Comparison of ENCODE assay signal across 10 cellular contexts in the genomic region with DNA sequence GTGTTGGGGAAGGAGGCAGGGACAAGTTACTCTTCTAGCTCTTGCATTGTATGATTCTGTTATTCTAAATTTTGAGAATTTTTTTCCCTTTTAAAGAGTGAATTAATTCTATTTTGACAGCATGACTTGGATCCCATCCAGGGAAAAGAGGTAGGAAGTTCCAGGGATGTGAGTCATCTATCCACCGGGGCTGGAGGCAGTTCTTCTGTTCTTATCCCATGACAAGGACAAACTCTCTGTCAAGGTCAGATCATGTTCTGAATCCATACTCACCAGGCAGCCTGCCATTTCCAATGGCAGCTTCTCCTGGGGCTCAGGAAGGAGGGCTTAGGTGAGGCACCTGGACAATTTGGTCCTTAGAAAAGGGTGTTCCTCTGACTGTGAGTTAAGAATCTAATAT.
DNase-seq lines count a peak whose midpoint lies in the region; ATAC-seq, FAIRE-seq and TF ChIP-seq lines count a peak whose summit lies in the region.
"Had no signal": no experiment of that assay in that cellular context is flagged by ENCODE, and none has a peak within 500 bp of the region (broad histone marks: within the 10 kb centered on the region; RNA-seq: fewer than 3 reads in every experiment).

No MANE protein-coding gene starts in this region.

- no peak overlapping the region for H2AK5ac ChIP-seq in mesendoderm (ENCODE audit: low read length)

- no CpG with 5 or more reads among the region's 1 CpG for WGBS in mesendoderm (ENCODE audit: extremely low coverage, insufficient coverage, low lambda C conversion rate)

- no peak overlapping the region for H3K23ac ChIP-seq in mesendoderm (ENCODE audit: low read length)

- no peaks in the 10 kb centered on the region for H3K79me2 ChIP-seq in mesendoderm (ENCODE audit: control insufficient read depth, insufficient read depth, low read length)

- no peak overlapping the region for H3K27ac ChIP-seq in mesendoderm (ENCODE audit: low read depth, low read length)
- peak overlapping the region in 1 of 2 donors; percentile 23 for H3K27ac ChIP-seq in kidney (ENCODE audit: low read depth in 2 of 2, low read length in 2 of 2)
- H3K27ac ChIP-seq: brain microvascular endothelial cell, C4-2B had no signal

- H3K36me3 ChIP-seq in mesendoderm (ENCODE audit: control insufficient read depth, insufficient read depth, low read length) (no peaks in the 10 kb centered on the region), kidney (ENCODE audit: control insufficient read depth in 1 of 2, insufficient read depth in 2 of 2, low read length in 2 of 2) (no peaks in the 10 kb centered on the region)
- H3K36me3 ChIP-seq: brain microvascular endothelial cell had no signal

- CTCF ChIA-PET in HEK293T (lab: Yijun Ruan, JAX): interaction anchor here (0.6 kb wide), 1 partner anchor 138 kb away, joined by 3 read pairs; no protein-coding TSS in a partner anchor

- ATAC-seq in HG03457 (IDR thresholded peaks at IDR 0.05; ENCODE audit: unreplicated experiment): no peak

- H3K4me2 ChIP-seq in mesendoderm (ENCODE audit: low read length): no peak overlapping the region

- H3K79me1 ChIP-seq in mesendoderm (ENCODE audit: low read length): no peaks in the 10 kb centered on the region

- H3K56ac ChIP-seq in mesendoderm (ENCODE audit: low read length): no peak overlapping the region

- no peak overlapping the region for H2BK120ac ChIP-seq in mesendoderm (ENCODE audit: low read depth, low read length)

- no peaks in the 10 kb centered on the region for H3K27me3 ChIP-seq in mesendoderm (ENCODE audit: insufficient read depth, low read length, poor library complexity)
- H3K27me3 ChIP-seq: brain microvascular endothelial cell had no signal

- POLR2A ChIA-PET in HEK293T (lab: Yijun Ruan, JAX): no interaction called here

- no peak overlapping the region for H3K4ac ChIP-seq in mesendoderm (ENCODE audit: low read depth, low read length)

- FAIRE-seq in kidney (lab: Jason Lieb, UNC): no peak

- intact Hi-C loops in kidney (cut with DNase I): no loop called here

- H3K4me3 ChIP-seq in AG10803 (ENCODE audit: low read length) (no peak overlapping the region), mesendoderm (ENCODE audit: low read length) (no peak overlapping the region), kidney (ENCODE audit: low read length in 2 of 2) (no peak overlapping the region)

- H2BK15ac ChIP-seq in mesendoderm (replicated peaks; ENCODE audit: low read depth): no peak overlapping the region

- TF ChIP-seq CTCF in AG10803 (conservative IDR thresholded peaks at IDR 0.05; ENCODE audit: low read length) (no peak), kidney (IDR thresholded peaks at IDR 0.05; ENCODE audit: borderline replicate concordance, extremely low read depth, insufficient read depth) (no peak)

- no peak overlapping the region for H2BK5ac ChIP-seq in mesendoderm (ENCODE audit: low read length)

- H3K18ac ChIP-seq in mesendoderm (ENCODE audit: low read length): no peak overlapping the region

- no peaks in the 10 kb centered on the region for H3K4me1 ChIP-seq in mesendoderm (ENCODE audit: control insufficient read depth, low read depth, low read length)
- H3K4me1 ChIP-seq in kidney (ENCODE audit: control insufficient read depth in 1 of 2, insufficient read depth in 1 of 2, low read depth in 1 of 2, low read length in 2 of 2): peaks cover 0 to 7% of the 10 kb centered on the region in 2 donors

- no peak overlapping the region for H4K5ac ChIP-seq in mesendoderm (ENCODE audit: low read length)

- DNase-seq in AG10803 (ENCODE audit: low read depth): peak; percentile 49
- peak; percentile 91 for DNase-seq in M059J (ENCODE audit: low read depth)
- DNase-seq in dermis blood vessel endothelial cell: peak; percentile 76
- DNase-seq in mesendoderm: peak; percentile 43
- DNase-seq in HEK293T (ENCODE audit: extremely low spot score): no peak
- DNase-seq in kidney: no peak
- no peak for DNase-seq in GM19240 (ENCODE audit: insufficient read length, low spot score)
- DNase-seq: brain microvascular endothelial cell had no signal

- H3K9ac ChIP-seq in mesendoderm (ENCODE audit: low read length) (no peak overlapping the region), kidney (ENCODE audit: low read length in 2 of 2) (no peak overlapping the region)

- no peak overlapping the region for H4K8ac ChIP-seq in mesendoderm (ENCODE audit: low read depth, low read length)

- no peaks in the 10 kb centered on the region for H3K9me3 ChIP-seq in kidney (ENCODE audit: control insufficient read depth in 1 of 2, low read length in 2 of 2)

TF ChIP-seq in HEK293T, 16 proteins besides CTCF, POLR2A, EP300 and RAD21:
- TF ChIP-seq L3MBTL2 (conservative IDR thresholded peaks at IDR 0.05): no peak
- no peak for TF ChIP-seq CTBP1 (IDR thresholded peaks at IDR 0.05; ENCODE audit: borderline replicate concordance)
- no peak for TF ChIP-seq FOXK2 (IDR thresholded peaks at IDR 0.05)
- TF ChIP-seq ELF4 (IDR thresholded peaks at IDR 0.05): no peak
- TF ChIP-seq FOXA1 (IDR thresholded peaks at IDR 0.05): no peak
- no peak for TF ChIP-seq NFRKB (IDR thresholded peaks at IDR 0.05)
- no peak for TF ChIP-seq LEF1 (IDR thresholded peaks at IDR 0.05; ENCODE audit: borderline replicate concordance)
- TF ChIP-seq, protein P1, sequence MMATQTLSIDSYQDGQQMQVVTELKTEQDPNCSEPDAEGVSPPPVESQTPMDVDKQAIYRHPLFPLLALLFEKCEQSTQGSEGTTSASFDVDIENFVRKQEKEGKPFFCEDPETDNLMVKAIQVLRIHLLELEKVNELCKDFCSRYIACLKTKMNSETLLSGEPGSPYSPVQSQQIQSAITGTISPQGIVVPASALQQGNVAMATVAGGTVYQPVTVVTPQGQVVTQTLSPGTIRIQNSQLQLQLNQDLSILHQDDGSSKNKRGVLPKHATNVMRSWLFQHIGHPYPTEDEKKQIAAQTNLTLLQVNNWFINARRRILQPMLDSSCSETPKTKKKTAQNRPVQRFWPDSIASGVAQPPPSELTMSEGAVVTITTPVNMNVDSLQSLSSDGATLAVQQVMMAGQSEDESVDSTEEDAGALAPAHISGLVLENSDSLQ (IDR thresholded peaks at IDR 0.05): no peak
- no peak for TF ChIP-seq FOXM1 (IDR thresholded peaks at IDR 0.05; ENCODE audit: borderline replicate concordance)
- TF ChIP-seq HDGF (IDR thresholded peaks at IDR 0.05; ENCODE audit: borderline replicate concordance): no peak

Comparison
In these comparisons a context has a peak if more than half of its experiments do, and no peak if none do; other contexts are left out.
1. DNase-seq: peak in AG10803 (single experiment), M059J (single experiment), dermis blood vessel endothelial cell (single experiment) and mesendoderm (single experiment); none in HEK293T (single experiment), kidney (single experiment) and GM19240 (single experiment).